23 cellular contexts compared by ENCODE assay signal in genomic region chr5:53161876-53162275, GRCh38. TPM values are rescaled to one million over a fixed set of nuclear protein-coding genes. Genes with fewer than 3 reads are reported as not detected.
DNase-seq lines count a peak whose midpoint lies in the region; ATAC-seq and TF ChIP-seq lines count a peak whose summit lies in the region.
"Had no signal": no experiment of that assay in that cellular context is flagged by ENCODE, and none has a peak within 500 bp of the region (broad histone marks: within the 10 kb centered on the region; RNA-seq: fewer than 3 reads in every experiment).

No MANE protein-coding gene starts in this region.

- CTCF ChIA-PET in T-cell (lab: Charles Lee): no interaction called here

- peak overlapping the region; percentile 18 for H2AFZ ChIP-seq in parathyroid adenoma

- H3K9me3 Mint-ChIP-seq in T-cell: peaks cover 0 to 2% (median 0%) of the 10 kb centered on the region in 3 donors
- H3K9me3 Mint-ChIP-seq: activated naive CD8-positive, alpha-beta T cell treated with anti-CD3 and anti-CD28 coated beads, Interleukin-2, amount 50 U/mL, for 24 hours; stimulated activated naive B cell treated with anti-CD40 and anti-IgM and Interleukin-4, amounts not matched to agents 10 μg/mL and 1 μg/mL and 100 μg/mL, for 72 hours; T-helper 2 cell treated with Interferon-gamma antibody and Interleukin-4, amounts not matched to agents 5 μg/mL and 100 μg/mL, for 36 hours had no signal

- H3K4me1 Mint-ChIP-seq in T-cell: no peaks in the 10 kb centered on the region
- H3K4me1 Mint-ChIP-seq: activated naive CD8-positive, alpha-beta T cell treated with anti-CD3 and anti-CD28 coated beads, Interleukin-2, amount 50 U/mL, for 24 hours; stimulated activated naive B cell treated with anti-CD40 and anti-IgM and Interleukin-4, amounts not matched to agents 10 μg/mL and 1 μg/mL and 100 μg/mL, for 72 hours had no signal

- no peaks in the 10 kb centered on the region for H3K9me3 ChIP-seq in parathyroid adenoma (ENCODE audit: control insufficient read depth, low read length)
- H3K9me3 ChIP-seq: BLaER1 treated with 17β-estradiol and CSF1 and Interleukin-3, amounts not matched to agents 10 nM and 100 nM; gastroesophageal sphincter; lower lobe of right lung; SJCRH30; tibial artery had no signal

- no peak overlapping the region for H3K9ac ChIP-seq in parathyroid adenoma
- H3K9ac ChIP-seq: BLaER1 treated with 17β-estradiol and CSF1 and Interleukin-3, amounts not matched to agents 10 nM and 100 nM had no signal

- H3K4me1 ChIP-seq in parathyroid adenoma: no peaks in the 10 kb centered on the region
- H3K4me1 ChIP-seq: BLaER1 treated with 17β-estradiol and CSF1 and Interleukin-3, amounts not matched to agents 10 nM and 100 nM; SJCRH30 had no signal

- no peaks in the 10 kb centered on the region for H3K79me2 ChIP-seq in parathyroid adenoma

- no peaks in the 10 kb centered on the region for H3K36me3 ChIP-seq in parathyroid adenoma (ENCODE audit: control insufficient read depth, insufficient read depth, low read length)
- H3K36me3 ChIP-seq: BLaER1 treated with 17β-estradiol and CSF1 and Interleukin-3, amounts not matched to agents 10 nM and 100 nM; gastroesophageal sphincter; lower lobe of right lung; SJCRH30; tibial artery had no signal

- ATAC-seq in HG03097 (IDR thresholded peaks at IDR 0.05; ENCODE audit: low FRiP score, unreplicated experiment) (no peak), T-cell (replicated peaks in 1 of 4) (no peak)
- ATAC-seq: activated naive CD8-positive, alpha-beta T cell treated with anti-CD3 and anti-CD28 coated beads, Interleukin-2, amount 50 U/mL, for 24 hours; gastroesophageal sphincter; HCT116; lower lobe of right lung; natural killer cell treated with Interleukin-12 subunit alpha and Interleukin-12 subunit beta and Interleukin-15 and Interleukin-18, amount 100 ng/mL, for 72 hours; stimulated activated naive B cell treated with anti-CD40 and anti-IgM and Interleukin-4, amounts not matched to agents 10 μg/mL and 1 μg/mL and 100 μg/mL, for 72 hours had no signal

- no peak overlapping the region for H3K27ac Mint-ChIP-seq in T-cell
- H3K27ac Mint-ChIP-seq: activated naive CD8-positive, alpha-beta T cell treated with anti-CD3 and anti-CD28 coated beads, Interleukin-2, amount 50 U/mL, for 24 hours; natural killer cell treated with Interleukin-12 subunit alpha and Interleukin-12 subunit beta and Interleukin-15 and Interleukin-18, amount 100 ng/mL, for 72 hours; stimulated activated naive B cell treated with anti-CD40 and anti-IgM and Interleukin-4, amounts not matched to agents 10 μg/mL and 1 μg/mL and 100 μg/mL, for 72 hours; T-helper 2 cell treated with Interferon-gamma antibody and Interleukin-4, amounts not matched to agents 5 μg/mL and 100 μg/mL, for 36 hours had no signal

- H3K27ac ChIP-seq in parathyroid adenoma: no peak overlapping the region
- H3K27ac ChIP-seq: BLaER1 treated with 17β-estradiol and CSF1 and Interleukin-3, amounts not matched to agents 10 nM and 100 nM; gastroesophageal sphincter; lower lobe of right lung; SJCRH30; tibial artery had no signal

- DNase-seq in GM04503 (ENCODE audit: low read depth) (peak; percentile 67), MV-4-11 (lab: John Stamatoyannopoulos, UW) (peak; percentile 42), fibroblast of gingiva (ENCODE audit: low read depth) (peak; percentile 32), SW480 (ENCODE audit: low spot score) (no peak), T-cell (no peak)
- no peak for DNase-seq in activated T-cell treated with anti-CD3 and anti-CD28 coated beads, Interleukin-2, amount 50 U/mL, for 1 hour
- DNase-seq: activated CD4-positive, CD25-positive, alpha-beta regulatory T cell treated with anti-CD3 and anti-CD28 coated beads, Interleukin-2, amount 50 U/mL, for 72 hours; activated naive CD8-positive, alpha-beta T cell treated with anti-CD3 and anti-CD28 coated beads, Interleukin-2, amount 50 U/mL, for 24 hours; cerebellar nuclear complex; DMS 273 treated with DMSO at 0.1 percent for 48 hours; lower lobe of right lung; NCI-H2029; stimulated activated CD4-positive, alpha-beta T cell treated with anti-CD3 and anti-CD28 coated beads, Interleukin-15, amount 100 ng/mL, for 24 hours; stimulated activated naive B cell treated with anti-CD40 and anti-IgM and Interleukin-4, amounts not matched to agents 10 μg/mL and 1 μg/mL and 100 μg/mL, for 72 hours; tibial artery had no signal

- POLR2A ChIA-PET in T-cell (lab: Charles Lee): no interaction called here

- no peak for TF ChIP-seq CTCF in parathyroid adenoma (IDR thresholded peaks at IDR 0.05)

- H3K4me2 ChIP-seq in parathyroid adenoma (ENCODE audit: low read length): no peak overlapping the region
- H3K4me2 ChIP-seq: BLaER1 treated with 17β-estradiol and CSF1 and Interleukin-3, amounts not matched to agents 10 nM and 100 nM had no signal

- H3K4me3 Mint-ChIP-seq in T-cell: no peak overlapping the region
- H3K4me3 Mint-ChIP-seq: activated naive CD8-positive, alpha-beta T cell treated with anti-CD3 and anti-CD28 coated beads, Interleukin-2, amount 50 U/mL, for 24 hours; natural killer cell treated with Interleukin-12 subunit alpha and Interleukin-12 subunit beta and Interleukin-15 and Interleukin-18, amount 100 ng/mL, for 72 hours; stimulated activated naive B cell treated with anti-CD40 and anti-IgM and Interleukin-4, amounts not matched to agents 10 μg/mL and 1 μg/mL and 100 μg/mL, for 72 hours; T-helper 2 cell treated with Interferon-gamma antibody and Interleukin-4, amounts not matched to agents 5 μg/mL and 100 μg/mL, for 36 hours had no signal

- no peaks in the 10 kb centered on the region for H3K27me3 ChIP-seq in parathyroid adenoma (ENCODE audit: control insufficient read depth, insufficient read depth, low read length)
- H3K27me3 ChIP-seq: BLaER1 treated with 17β-estradiol and CSF1 and Interleukin-3, amounts not matched to agents 10 nM and 100 nM; SJCRH30; tibial artery had no signal

- H3K36me3 Mint-ChIP-seq in T-cell: no peaks in the 10 kb centered on the region
- H3K36me3 Mint-ChIP-seq: natural killer cell treated with Interleukin-12 subunit alpha and Interleukin-12 subunit beta and Interleukin-15 and Interleukin-18, amount 100 ng/mL, for 72 hours; stimulated activated naive B cell treated with anti-CD40 and anti-IgM and Interleukin-4, amounts not matched to agents 10 μg/mL and 1 μg/mL and 100 μg/mL, for 72 hours had no signal

- peaks cover 5 to 11% of the 10 kb centered on the region in 2 donors for H3K27me3 Mint-ChIP-seq in T-cell

- H3K4me3 ChIP-seq in parathyroid adenoma (ENCODE audit: low read depth, low read length): no peak overlapping the region
- H3K4me3 ChIP-seq: BLaER1 treated with 17β-estradiol and CSF1 and Interleukin-3, amounts not matched to agents 10 nM and 100 nM; gastroesophageal sphincter; lower lobe of right lung; SJCRH30; tibial artery had no signal

RNA-seq across cellular contexts. Expression of gene MOCS2, which starts 52.3 kb away (rescaled TPM):
- 10 to 100 TPM; 15.2 to 26.1 (median 21.0) TPM for total RNA-seq in T-cell

Comparison
In these comparisons a context has a peak if more than half of its experiments do, and no peak if none do; other contexts are left out.
1. DNase-seq: peak in GM04503 (single experiment), MV-4-11 (single experiment) and fibroblast of gingiva (single experiment); none in SW480 (single experiment), T-cell (0 of 34) and activated T-cell treated with anti-CD3 and anti-CD28 coated beads, Interleukin-2, amount 50 U/mL, for 1 hour (single experiment).